Comparison of ENCODE assay signal across 24 cellular contexts in genomic region chr3:52561028-52561749, GRCh38. TPM values are rescaled to one million over a fixed set of nuclear protein-coding genes. Genes with fewer than 3 reads are reported as not detected.
DNase-seq lines count a peak whose midpoint lies in the region; ATAC-seq and TF ChIP-seq lines count a peak whose summit lies in the region.
"Had no signal": no experiment of that assay in that cellular context is flagged by ENCODE, and none has a peak within 500 bp of the region (broad histone marks: within the 10 kb centered on the region; RNA-seq: fewer than 3 reads in every experiment).

No MANE protein-coding gene starts in this region.

- TF ChIP-seq EP300 in SK-N-SH (IDR thresholded peaks at IDR 0.05; ENCODE audit: borderline replicate concordance in 1 of 2, low read depth in 1 of 2, low read length in 1 of 2), result no peak

- POLR2A ChIA-PET in SK-N-SH (lab: Yijun Ruan, JAX), result no interaction called here

- H3K36me3 ChIP-seq in SK-N-SH (replicated peaks in 1 of 2; ENCODE audit: control insufficient read depth in 1 of 2, insufficient read depth in 2 of 2, low read length in 1 of 2) (peaks cover 67 to 73% of the 10 kb centered on the region in 2 experiments), GM23248 (ENCODE audit: low read depth) (peaks cover 38% of the 10 kb centered on the region), endodermal cell (ENCODE audit: control insufficient read depth, insufficient read depth, low read length) (peaks cover 71% of the 10 kb centered on the region)

- H3K27me3 Mint-ChIP-seq in endodermal cell (ENCODE audit: insufficient read depth), result no peaks in the 10 kb centered on the region

- H4K20me1 ChIP-seq in SK-N-SH (ENCODE audit: insufficient read depth) (no peaks in the 10 kb centered on the region), GM23248 (ENCODE audit: insufficient read depth) (no peaks in the 10 kb centered on the region)

- no peak overlapping the region for H3K4me3 ChIP-seq in SK-N-SH (ENCODE audit: low read depth in 2 of 2, low read length in 1 of 2)
- H3K4me3 ChIP-seq in GM23248, result no peak overlapping the region
- H3K4me3 ChIP-seq in endodermal cell (ENCODE audit: low read length), result no peak overlapping the region
- H3K4me3 ChIP-seq: MG63, SK-N-MC had no signal

- no peaks in the 10 kb centered on the region for H3K27me3 ChIP-seq in SK-N-SH (ENCODE audit: insufficient read depth)
- H3K27me3 ChIP-seq in GM23248 (replicated peaks; ENCODE audit: insufficient read depth), result no peaks in the 10 kb centered on the region
- H3K27me3 ChIP-seq in endodermal cell (ENCODE audit: control insufficient read depth, insufficient read depth, low read length, poor library complexity, severe bottlenecking), result no peaks in the 10 kb centered on the region
- H3K27me3 ChIP-seq: MG63 had no signal

- DNase-seq in SK-N-SH, result no peak
- peak; percentile 22 for DNase-seq in GM23248
- no peak for DNase-seq in endodermal cell
- peak; percentile 14 for DNase-seq in renal cortical epithelial cell (ENCODE audit: low read depth)
- no peak for DNase-seq in activated CD4-positive, alpha-beta T cell treated with anti-CD3 and anti-CD28 coated beads for 4 hours
- DNase-seq: AML-193; C1 segment of cervical spinal cord; CD8-positive, alpha-beta T cell; DND-41; GDM1; GOT3; Karpas-422; MG63; NCI-H1417 treated with DMSO at 0.1 percent for 48 hours; NCI-H187; NCI-H446; NCI-H526; PC-3; SHP77 treated with DMSO at 0.1 percent for 48 hours had no signal

- peaks cover 0 to 8% of the 10 kb centered on the region in 2 experiments; a peak in 2 of 4 replicates for H3K4me1 ChIP-seq in SK-N-SH (ENCODE audit: control insufficient read depth in 1 of 2, insufficient read depth in 2 of 2, low read depth in 1 of 2, low read length in 1 of 2)
- H3K4me1 ChIP-seq in GM23248 (ENCODE audit: insufficient read depth), result peaks cover 14% of the 10 kb centered on the region
- H3K4me1 ChIP-seq in endodermal cell (ENCODE audit: control insufficient read depth, insufficient read depth, low read length), result no peaks in the 10 kb centered on the region

- CTCF ChIA-PET in SK-N-SH (lab: Yijun Ruan, JAX), result interaction anchor here (1.1 to 1.2 kb wide), 2 partner anchors 15 to 114 kb away, joined by 3 to 4 read pairs; no protein-coding TSS in a partner anchor

- no peak overlapping the region for H2AFZ ChIP-seq in SK-N-SH (ENCODE audit: low read depth)
- H2AFZ ChIP-seq in GM23248, result no peak overlapping the region

- H3K79me2 ChIP-seq in SK-N-SH (ENCODE audit: insufficient read depth) (peaks cover 5% of the 10 kb centered on the region; the same call in 1 of the 2 replicates), GM23248 (ENCODE audit: insufficient read depth) (peaks cover 8% of the 10 kb centered on the region)

- H3K9me3 ChIP-seq in SK-N-SH, result no peaks in the 10 kb centered on the region
- no peaks in the 10 kb centered on the region for H3K9me3 ChIP-seq in GM23248 (ENCODE audit: low read depth)
- no peaks in the 10 kb centered on the region for H3K9me3 ChIP-seq in endodermal cell (ENCODE audit: control insufficient read depth, low read length)
- H3K9me3 ChIP-seq: MG63 had no signal

- in situ Hi-C loops in GM23248 (cut with MboI), result no loop called here

- H3K4me2 ChIP-seq in SK-N-SH (no peak overlapping the region), GM23248 (ENCODE audit: unreplicated experiment) (peak overlapping the region; percentile 38)

- H3K9me3 Mint-ChIP-seq in endodermal cell, result no peaks in the 10 kb centered on the region
- H3K9me3 Mint-ChIP-seq: CD8-positive, alpha-beta T cell had no signal

- TF ChIP-seq RAD21 in SK-N-SH (IDR thresholded peaks at IDR 0.05; ENCODE audit: low read length), result no peak

- H3K9ac ChIP-seq in SK-N-SH, result no peak overlapping the region
- no peak overlapping the region for H3K9ac ChIP-seq in GM23248
- H3K9ac ChIP-seq in endodermal cell (ENCODE audit: extremely low read depth, low read length, poor library complexity, severe bottlenecking), result no peak overlapping the region

- ATAC-seq in SK-N-SH treated with all-trans-retinoic acid at 6 μM for 48 hours (peak; percentile 72), GM21367 (IDR thresholded peaks at IDR 0.05; ENCODE audit: unreplicated experiment) (no peak), HG02884 (IDR thresholded peaks at IDR 0.05; ENCODE audit: unreplicated experiment) (no peak)
- ATAC-seq: CD8-positive, alpha-beta T cell; PC-3 had no signal

- H3F3A ChIP-seq in SK-N-SH (replicated peaks; ENCODE audit: insufficient read depth) (peaks cover 7% of the 10 kb centered on the region), GM23248 (ENCODE audit: insufficient read depth) (peaks cover 13% of the 10 kb centered on the region)

- TF ChIP-seq CTCF in SK-N-SH (IDR thresholded peaks at IDR 0.05) (no peak), endodermal cell (conservative IDR thresholded peaks at IDR 0.05) (no peak)

- H3K27ac Mint-ChIP-seq in endodermal cell, result peak overlapping the region; percentile 67
- H3K27ac Mint-ChIP-seq: CD8-positive, alpha-beta T cell had no signal

- no peak overlapping the region; a peak in 1 of 4 replicates for H3K27ac ChIP-seq in SK-N-SH (ENCODE audit: low read depth in 2 of 2, low read length in 1 of 2)
- no peak overlapping the region for H3K27ac ChIP-seq in GM23248
- H3K27ac ChIP-seq in endodermal cell (ENCODE audit: low read depth, low read length), result no peak overlapping the region
- H3K27ac ChIP-seq: 22Rv1, SK-N-MC had no signal

- H3K9me2 ChIP-seq in SK-N-SH (no peaks in the 10 kb centered on the region), GM23248 (ENCODE audit: insufficient read depth) (no peaks in the 10 kb centered on the region)

- WGBS in SK-N-SH (ENCODE audit: low lambda C conversion rate), result 74% methylated on average over 4 of the region's 4 CpGs
- WGBS in GM23248 (ENCODE audit: low coverage in 1 of 2, low lambda C conversion rate in 2 of 2, missing lambda C conversion rate in 2 of 2), 2 experiments, result 72 to 76% methylated on average over 4 of the region's 4 CpGs
- WGBS in endodermal cell (ENCODE audit: insufficient coverage in 1 of 2, insufficient read length in 1 of 2), 2 experiments, result 82 to 96% methylated on average over 3 to 4 of the region's 4 CpGs

- no peak overlapping the region for H3K4me3 Mint-ChIP-seq in endodermal cell
- H3K4me3 Mint-ChIP-seq: CD8-positive, alpha-beta T cell had no signal

- H3K4me1 Mint-ChIP-seq in endodermal cell, result no peaks in the 10 kb centered on the region

- peaks cover 45% of the 10 kb centered on the region for H3K36me3 Mint-ChIP-seq in endodermal cell (ENCODE audit: low read depth)

TF ChIP-seq in SK-N-SH treated with all-trans-retinoic acid at 6 μM for 48 hours, 23 proteins besides CTCF, POLR2A, EP300 and RAD21 (continues in another document):
- TF ChIP-seq ZFP3 (CRISPR knock-in tag; IDR thresholded peaks at IDR 0.05) (no peak), ZNF565 (CRISPR knock-in tag; conservative IDR thresholded peaks at IDR 0.05; ENCODE audit: low read depth) (no peak), ISL1 (CRISPR knock-in tag; IDR thresholded peaks at IDR 0.05) (0 out of 2 replicates have a peak, but pooled peaks have one; percentile 10)
- TF ChIP-seq, protein P1, sequence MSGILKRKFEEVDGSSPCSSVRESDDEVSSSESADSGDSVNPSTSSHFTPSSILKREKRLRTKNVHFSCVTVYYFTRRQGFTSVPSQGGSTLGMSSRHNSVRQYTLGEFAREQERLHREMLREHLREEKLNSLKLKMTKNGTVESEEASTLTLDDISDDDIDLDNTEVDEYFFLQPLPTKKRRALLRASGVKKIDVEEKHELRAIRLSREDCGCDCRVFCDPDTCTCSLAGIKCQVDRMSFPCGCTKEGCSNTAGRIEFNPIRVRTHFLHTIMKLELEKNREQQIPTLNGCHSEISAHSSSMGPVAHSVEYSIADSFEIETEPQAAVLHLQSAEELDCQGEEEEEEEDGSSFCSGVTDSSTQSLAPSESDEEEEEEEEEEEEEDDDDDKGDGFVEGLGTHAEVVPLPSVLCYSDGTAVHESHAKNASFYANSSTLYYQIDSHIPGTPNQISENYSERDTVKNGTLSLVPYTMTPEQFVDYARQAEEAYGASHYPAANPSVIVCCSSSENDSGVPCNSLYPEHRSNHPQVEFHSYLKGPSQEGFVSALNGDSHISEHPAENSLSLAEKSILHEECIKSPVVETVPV (CRISPR knock-in tag; IDR thresholded peaks at IDR 0.05), result no peak

TF ChIP-seq in SK-N-SH, 30 proteins besides CTCF, POLR2A, EP300 and RAD21 (continues in another document):
- no peak for TF ChIP-seq ELF1 (IDR thresholded peaks at IDR 0.05)
- no peak for TF ChIP-seq RFX5 (IDR thresholded peaks at IDR 0.05; ENCODE audit: low read length)
- TF ChIP-seq TAF1 (IDR thresholded peaks at IDR 0.05; ENCODE audit: borderline replicate concordance, low read depth, low read length), result no peak

RNA-seq across cellular contexts. Expression of gene UQCC5, which starts 24.8 kb away (rescaled TPM):
- polyA plus RNA-seq in SK-N-SH (2012; rRNA removed) (43.8 and 124 TPM in 2 replicates), GM23248 (2016; fragmentation: Nextera tagmentation; extraction: Ambion mirVana) (60.7 and 64.2 TPM in 2 replicates)
- polyA plus RNA-seq in SK-N-SH (2012; cell fraction: cytosol; rRNA removed), result 66.8 and 89.4 TPM in 2 replicates
- 25.8 and 41.7 TPM in 2 replicates for polyA plus RNA-seq in SK-N-SH (2012; cell fraction: nucleus; rRNA removed)
- 0.32 and 5.3 TPM in 2 replicates for total RNA-seq in GM23248 (2014; rRNA removed; shearing (Covaris generic))
- total RNA-seq in endodermal cell (10 to 100 TPM; 28.1 to 34.1 TPM), renal cortical epithelial cell (0.69 and 2.4 TPM in 2 replicates)
- 36.0 TPM for polyA plus RNA-seq in endodermal cell (2013, experiment 1 of 2)
- 36.8 TPM for polyA plus RNA-seq in endodermal cell (2013, experiment 2 of 2)

RNA-seq across cellular contexts. Expression of gene NT5DC2, which starts 27.5 kb away (rescaled TPM):
- 93.9 and 113 TPM in 2 replicates for polyA plus RNA-seq in SK-N-SH (2012; rRNA removed)
- 67.9 and 104 TPM in 2 replicates for polyA plus RNA-seq in SK-N-SH (2012; cell fraction: cytosol; rRNA removed)
- 140 and 176 TPM in 2 replicates for polyA plus RNA-seq in SK-N-SH (2012; cell fraction: nucleus; rRNA removed)
- 111 and 134 TPM in 2 replicates for total RNA-seq in GM23248 (2014; rRNA removed; shearing (Covaris generic))
- 49.9 and 51.1 TPM in 2 replicates for polyA plus RNA-seq in GM23248 (2016; fragmentation: Nextera tagmentation; extraction: Ambion mirVana)
- total RNA-seq in endodermal cell, result 100 to 1,000 TPM; 288 to 341 TPM
- polyA plus RNA-seq in endodermal cell (2013, experiment 1 of 2), result 361 TPM
- 348 TPM for polyA plus RNA-seq in endodermal cell (2013, experiment 2 of 2)
- 20.3 and 27.7 TPM in 2 replicates for total RNA-seq in renal cortical epithelial cell

Comparison
In these comparisons a context has a peak if more than half of its experiments do, and no peak if none do; other contexts are left out.
1. DNase-seq: peak in GM23248 (single experiment) and renal cortical epithelial cell (single experiment); none in SK-N-SH (single experiment), endodermal cell (single experiment) and activated CD4-positive, alpha-beta T cell treated with anti-CD3 and anti-CD28 coated beads for 4 hours (0 of 2).